Comparison of ENCODE assay signal across 8 cellular contexts in genomic region chr1:155226910-155227260, GRCh38. TPM values are rescaled to one million over a fixed set of nuclear protein-coding genes. Genes with fewer than 3 reads are reported as not detected.
DNase-seq lines count a peak whose midpoint lies in the region; ATAC-seq and TF ChIP-seq lines count a peak whose summit lies in the region.

No MANE protein-coding gene starts in this region.

- peak overlapping the region; percentile 99 for H3K27ac Mint-ChIP-seq in activated CD8-positive, alpha-beta T cell treated with anti-CD3 and anti-CD28 coated beads for 36 hours

- H3K79me2 ChIP-seq in neural cell (replicated peaks; ENCODE audit: insufficient read depth, low read length) = peaks cover 11% of the 10 kb centered on the region

- H3K27ac ChIP-seq in 22Rv1 (peak overlapping the region; percentile 99), neural cell (ENCODE audit: low read length) (peak overlapping the region; percentile 97), vagina (peak overlapping the region; percentile 79)

- peak overlapping the region; percentile 83 for H3K4me2 ChIP-seq in neural cell (ENCODE audit: low read length)

- H3K27me3 ChIP-seq in neural cell (ENCODE audit: insufficient read depth, low read depth, low read length) (no peaks in the 10 kb centered on the region), vagina (no peaks in the 10 kb centered on the region)

- H3K9me3 ChIP-seq in neural cell (ENCODE audit: low read length) (no peaks in the 10 kb centered on the region), vagina (no peaks in the 10 kb centered on the region)

- H3K36me3 ChIP-seq in neural cell (ENCODE audit: insufficient read depth, low read length) (no peaks in the 10 kb centered on the region), vagina (no peaks in the 10 kb centered on the region)

- H3K36me3 Mint-ChIP-seq in activated CD8-positive, alpha-beta T cell treated with anti-CD3 and anti-CD28 coated beads for 36 hours (ENCODE audit: low read depth) = peaks cover 6% of the 10 kb centered on the region

- no peak for TF ChIP-seq POLR2A in vagina (IDR thresholded peaks at IDR 0.05)

- intact Hi-C loops in activated CD8-positive, alpha-beta T cell treated with anti-CD3 and anti-CD28 coated beads for 36 hours (cut with micrococcal nuclease) = loop anchor here (2.0 to 5.0 kb wide), 2 partner anchors 18 to 50 kb away; partner anchors contain the start of gene MTX1
- intact Hi-C loops in vagina (cut with DNase I) = loop anchor here (1.0 to 5.0 kb wide), 2 partner anchors 33 to 50 kb away; no protein-coding TSS in a partner anchor

- TF ChIP-seq RAD21 in neural cell (conservative IDR thresholded peaks at IDR 0.05) = no peak

- peaks cover 37% of the 10 kb centered on the region for H3K4me1 Mint-ChIP-seq in activated CD8-positive, alpha-beta T cell treated with anti-CD3 and anti-CD28 coated beads for 36 hours (ENCODE audit: low read depth)

- TF ChIP-seq EP300 in neural cell (conservative IDR thresholded peaks at IDR 0.05; ENCODE audit: poor library complexity, severe bottlenecking) = no peak

- H2AFZ ChIP-seq in neural cell (ENCODE audit: low read depth, low read length) = peak overlapping the region; percentile 81

- peak; percentile 66 for TF ChIP-seq CTCF in 22Rv1 (IDR thresholded peaks at IDR 0.05)
- TF ChIP-seq CTCF in GM12864 (IDR thresholded peaks at IDR 0.05; ENCODE audit: low read depth, low read length, missing control alignments) = no peak
- no peak for TF ChIP-seq CTCF in activated CD8-positive, alpha-beta T cell treated with anti-CD3 and anti-CD28 coated beads for 36 hours (IDR thresholded peaks at IDR 0.05)
- TF ChIP-seq CTCF in fibroblast of pulmonary artery (IDR thresholded peaks at IDR 0.05; ENCODE audit: low read length, missing control alignments) = no peak
- peak; percentile 52 for TF ChIP-seq CTCF in neural cell (IDR thresholded peaks at IDR 0.05; ENCODE audit: poor library complexity, severe bottlenecking)
- peak in 1 of 3 experiments; percentile 4 for TF ChIP-seq CTCF in vagina (IDR thresholded peaks at IDR 0.05)

- no peaks in the 10 kb centered on the region for H3K27me3 Mint-ChIP-seq in activated CD8-positive, alpha-beta T cell treated with anti-CD3 and anti-CD28 coated beads for 36 hours

- CTCF ChIA-PET in activated CD8-positive, alpha-beta T cell treated with anti-CD3 and anti-CD28 coated beads for 36 hours (lab: Charles Lee) = interaction anchor here (0.7 to 3.0 kb wide), 17 partner anchors 14 to 165 kb away, joined by 3 to 26 read pairs (median 4); partner anchors contain the start of genes KRTCAP2, MTX1, THBS3 and TRIM46

- H3K9me2 ChIP-seq in neural cell (ENCODE audit: insufficient read depth, low read length) = no peaks in the 10 kb centered on the region

- POLR2A ChIA-PET in activated CD8-positive, alpha-beta T cell treated with anti-CD3 and anti-CD28 coated beads for 36 hours (lab: Charles Lee) = interaction anchor here (1.0 to 3.8 kb wide), 11 partner anchors 14 to 142 kb away, joined by 3 to 24 read pairs (median 8); partner anchors contain the start of genes MTX1, SCAMP3 and THBS3

- peak overlapping the region; percentile 91 for H3K4me3 Mint-ChIP-seq in activated CD8-positive, alpha-beta T cell treated with anti-CD3 and anti-CD28 coated beads for 36 hours

- no peaks in the 10 kb centered on the region for H4K20me1 ChIP-seq in neural cell (ENCODE audit: insufficient read depth)

- peak; percentile 52 for ATAC-seq in activated CD8-positive, alpha-beta T cell treated with anti-CD3 and anti-CD28 coated beads for 36 hours
- no peak for ATAC-seq in HG03442 (IDR thresholded peaks at IDR 0.05; ENCODE audit: unreplicated experiment)

- H3K4me1 ChIP-seq in vagina = peaks cover 27% of the 10 kb centered on the region

- H3K9ac ChIP-seq in neural cell (ENCODE audit: low read length) = peak overlapping the region; percentile 88

- DNase-seq in GM12864 (ENCODE audit: low read depth) = no peak
- DNase-seq in NCI-H1694 treated with DMSO at 0.1 percent for 48 hours (lab: John Stamatoyannopoulos, UW) = peak; percentile 81
- DNase-seq in activated CD8-positive, alpha-beta T cell treated with anti-CD3 and anti-CD28 coated beads for 36 hours = peak; percentile 76
- DNase-seq in fibroblast of pulmonary artery (ENCODE audit: low read depth) = peak; percentile 45
- DNase-seq in vagina (ENCODE audit: extremely low spot score in 2 of 2) = no peak

- peaks cover 6% of the 10 kb centered on the region for H3F3A ChIP-seq in neural cell (ENCODE audit: insufficient read depth, low read length, poor library complexity, severe bottlenecking)

- peak overlapping the region; percentile 87 for H3K4me3 ChIP-seq in GM12864 (ENCODE audit: low read depth, low read length)
- H3K4me3 ChIP-seq in fibroblast of pulmonary artery (replicated peaks; ENCODE audit: low read depth, low read length) = peak overlapping the region; percentile 81
- H3K4me3 ChIP-seq in neural cell (ENCODE audit: low read length) = peak overlapping the region; percentile 92
- peak overlapping the region; percentile 57 to 66 for H3K4me3 ChIP-seq in vagina

- H3K9me3 Mint-ChIP-seq in activated CD8-positive, alpha-beta T cell treated with anti-CD3 and anti-CD28 coated beads for 36 hours = no peaks in the 10 kb centered on the region

TF ChIP-seq in neural cell, 6 proteins besides CTCF, POLR2A, EP300 and RAD21:
- peak; percentile 93 for TF ChIP-seq MXI1 (conservative IDR thresholded peaks at IDR 0.05; ENCODE audit: poor library complexity, severe bottlenecking)
- TF ChIP-seq SMC3 (conservative IDR thresholded peaks at IDR 0.05; ENCODE audit: poor library complexity) = peak; percentile 39
- TF ChIP-seq TAF1 (IDR thresholded peaks at IDR 0.05; ENCODE audit: low read depth) = peak; percentile 47
- TF ChIP-seq EZH2 (IDR thresholded peaks at IDR 0.05; ENCODE audit: borderline replicate concordance, insufficient read depth, low read length, poor library complexity, severe bottlenecking) = no peak
- TF ChIP-seq POLR2AphosphoS5 (IDR thresholded peaks at IDR 0.05) = no peak
- TF ChIP-seq REST (IDR thresholded peaks at IDR 0.05; ENCODE audit: borderline replicate concordance) = peak; percentile 74

RNA-seq across cellular contexts. Expression of gene MTX1, which starts 18.4 kb away (rescaled TPM):
- total RNA-seq in activated CD8-positive, alpha-beta T cell treated with anti-CD3 and anti-CD28 coated beads for 36 hours = 10 to 100 TPM; 59.2 to 61.0 TPM
- polyA plus RNA-seq in neural cell = 48.0 and 55.0 TPM in 2 replicates
- polyA minus RNA-seq in neural cell = 19.6 and 23.1 TPM in 2 replicates
- 29.5 TPM for total RNA-seq in vagina

RNA-seq across cellular contexts. Expression of gene THBS3, which starts 19.2 kb away (rescaled TPM):
- total RNA-seq in activated CD8-positive, alpha-beta T cell treated with anti-CD3 and anti-CD28 coated beads for 36 hours = 10 to 100 TPM; 11.1 to 12.0 TPM
- 99.6 and 126 TPM in 2 replicates for polyA plus RNA-seq in neural cell
- 55.0 and 58.9 TPM in 2 replicates for polyA minus RNA-seq in neural cell
- 27.3 TPM for total RNA-seq in vagina

RNA-seq across cellular contexts. Expression of gene ENTREP3, which starts 28.4 kb away (rescaled TPM):
- 10 to 100 TPM; 41.1 to 42.2 TPM for total RNA-seq in activated CD8-positive, alpha-beta T cell treated with anti-CD3 and anti-CD28 coated beads for 36 hours
- 9.8 and 11.1 TPM in 2 replicates for polyA plus RNA-seq in neural cell
- polyA minus RNA-seq in neural cell = 8.0 and 8.6 TPM in 2 replicates
- total RNA-seq in vagina = 21.1 TPM

RNA-seq across cellular contexts. Expression of gene SCAMP3, which starts 35.3 kb away (rescaled TPM):
- 10 to 100 TPM; 81.3 to 97.2 TPM for total RNA-seq in activated CD8-positive, alpha-beta T cell treated with anti-CD3 and anti-CD28 coated beads for 36 hours
- polyA plus RNA-seq in neural cell = 34.6 and 50.0 TPM in 2 replicates
- 26.3 and 29.4 TPM in 2 replicates for polyA minus RNA-seq in neural cell
- 44.7 TPM for total RNA-seq in vagina

RNA-seq across cellular contexts. Expression of gene CLK2, which starts 46.4 kb away (rescaled TPM):
- total RNA-seq in activated CD8-positive, alpha-beta T cell treated with anti-CD3 and anti-CD28 coated beads for 36 hours = 10 to 100 TPM; 80.6 to 85.4 TPM
- polyA plus RNA-seq in neural cell = 44.4 and 57.7 TPM in 2 replicates
- 35.1 and 39.0 TPM in 2 replicates for polyA minus RNA-seq in neural cell
- total RNA-seq in vagina = 48.1 TPM

Comparison
In these comparisons a context has a peak if more than half of its experiments do, and no peak if none do; other contexts are left out.
1. CTCF ChIP-seq: peak in 22Rv1 (single experiment) and neural cell (single experiment); none in GM12864 (single experiment), activated CD8-positive, alpha-beta T cell treated with anti-CD3 and anti-CD28 coated beads for 36 hours (single experiment) and fibroblast of pulmonary artery (single experiment).
2. DNase-seq: peak in NCI-H1694 treated with DMSO at 0.1 percent for 48 hours (single experiment), activated CD8-positive, alpha-beta T cell treated with anti-CD3 and anti-CD28 coated beads for 36 hours (single experiment) and fibroblast of pulmonary artery (single experiment); none in GM12864 (single experiment) and vagina (0 of 2).
3. Peak in every context shown above with its lines, with median percentiles within 50 percentile points of each other: H3K27ac ChIP-seq and H3K4me3 ChIP-seq.